31 cellular contexts compared by ENCODE assay signal in genomic region chr5:67511911-67512310, GRCh38.
"Had no signal": no experiment of that assay in that cellular context is flagged by ENCODE, and none has a peak within 500 bp of the region (broad histone marks: within the 10 kb centered on the region; RNA-seq: fewer than 3 reads in every experiment).

No MANE protein-coding gene starts in this region.

- H3K4me1 Mint-ChIP-seq: endodermal cell, naive B cell had no signal

- H3K27ac ChIP-seq: adrenal gland, cardiac muscle cell, foreskin keratinocyte, heart left ventricle, parathyroid adenoma, psoas muscle, suprapubic skin, tibial nerve, VCaP had no signal

- DNase-seq: activated CD4-positive, alpha-beta T cell treated with anti-CD3 and anti-CD28 coated beads for 4 hours; activated CD4-positive, alpha-beta T cell treated with anti-CD3 and anti-CD28 coated beads, Interleukin-2, amount 50 U/mL, for 48 hours; activated CD8-positive, alpha-beta memory T cell treated with anti-CD3 and anti-CD28 coated beads for 24 hours; activated effector memory CD4-positive, alpha-beta T cell treated with anti-CD3 and anti-CD28 coated beads, Interleukin-2, amount 50 U/mL, for 16 hours; activated naive CD4-positive, alpha-beta T cell treated with anti-CD3 and anti-CD28 coated beads for 36 hours; activated naive CD8-positive, alpha-beta T cell treated with anti-CD3 and anti-CD28 coated beads for 36 hours; adrenal gland; aorta; endodermal cell; foreskin keratinocyte; heart left ventricle; hypothalamus; immature natural killer cell; kidney; naive B cell; psoas muscle; stimulated activated CD4-positive, alpha-beta T cell treated with anti-CD3 and anti-CD28 coated beads, Interleukin-1b, Interleukin-23, amount 100 ng/mL, for 48 hours; stimulated activated CD4-positive, alpha-beta T cell treated with anti-CD3 and anti-CD28 coated beads, Interleukin-4, amount 100 ng/mL, for 4 hours; stimulated activated CD8-positive, alpha-beta memory T cell treated with anti-CD3 and anti-CD28 coated beads, Interleukin-4, amount 100 ng/mL, for 48 hours; T-helper 9 cell had no signal

- H3K4me2 ChIP-seq: smooth muscle cell had no signal

- H3K4me3 Mint-ChIP-seq: activated naive CD4-positive, alpha-beta T cell treated with anti-CD3 and anti-CD28 coated beads for 36 hours; activated naive CD8-positive, alpha-beta T cell treated with anti-CD3 and anti-CD28 coated beads for 36 hours; brain; dendritic cell treated with granulocyte-macrophage colony-stimulating factor and Interleukin-4, amounts not matched to agents 40 ng/mL and 50 ng/mL, for 4 days; endodermal cell; immature natural killer cell; mesothelial cell of epicardium; naive B cell; stimulated activated memory B cell treated with anti-CD40 and anti-IgM and Interleukin-4, amounts not matched to agents 10 μg/mL and 1 μg/mL and 100 μg/mL, for 72 hours had no signal

- H3K9ac ChIP-seq: parathyroid adenoma had no signal

- H3K9me3 ChIP-seq: adrenal gland, heart left ventricle, psoas muscle, suprapubic skin, tibial nerve had no signal

- H3K27me3 ChIP-seq: cardiac muscle cell, foreskin keratinocyte, heart left ventricle, suprapubic skin, tibial nerve had no signal

- H3K36me3 ChIP-seq: adrenal gland, cardiac muscle cell, heart left ventricle, suprapubic skin, tibial nerve had no signal

- H2AFZ ChIP-seq: parathyroid adenoma had no signal

- H3K36me3 Mint-ChIP-seq: brain; mesothelial cell of epicardium; naive B cell; stimulated activated memory B cell treated with anti-CD40 and anti-IgM and Interleukin-4, amounts not matched to agents 10 μg/mL and 1 μg/mL and 100 μg/mL, for 72 hours had no signal

- H3K9me3 Mint-ChIP-seq: dendritic cell treated with granulocyte-macrophage colony-stimulating factor and Interleukin-4, amounts not matched to agents 40 ng/mL and 50 ng/mL, for 4 days; endodermal cell; immature natural killer cell; stimulated activated memory B cell treated with anti-CD40 and anti-IgM and Interleukin-4, amounts not matched to agents 10 μg/mL and 1 μg/mL and 100 μg/mL, for 72 hours had no signal

- H3K4me3 ChIP-seq: adrenal gland, cardiac muscle cell, heart left ventricle, psoas muscle, smooth muscle cell, suprapubic skin, tibial nerve had no signal

- ATAC-seq: esophagus mucosa; foreskin keratinocyte; heart left ventricle; psoas muscle; stimulated activated memory B cell treated with anti-CD40 and anti-IgM and Interleukin-4, amounts not matched to agents 10 μg/mL and 1 μg/mL and 100 μg/mL, for 72 hours had no signal

- H3K79me2 ChIP-seq: parathyroid adenoma had no signal

- H3K27me3 Mint-ChIP-seq: activated naive CD8-positive, alpha-beta T cell treated with anti-CD3 and anti-CD28 coated beads for 36 hours; brain; dendritic cell treated with granulocyte-macrophage colony-stimulating factor and Interleukin-4, amounts not matched to agents 40 ng/mL and 50 ng/mL, for 4 days; naive B cell had no signal

- H3K4me1 ChIP-seq: adrenal gland, foreskin keratinocyte, heart left ventricle, psoas muscle, suprapubic skin had no signal

- H3K27ac Mint-ChIP-seq: activated naive CD4-positive, alpha-beta T cell treated with anti-CD3 and anti-CD28 coated beads for 36 hours; activated naive CD8-positive, alpha-beta T cell treated with anti-CD3 and anti-CD28 coated beads for 36 hours; brain; dendritic cell treated with granulocyte-macrophage colony-stimulating factor and Interleukin-4, amounts not matched to agents 40 ng/mL and 50 ng/mL, for 4 days; endodermal cell; mesothelial cell of epicardium; naive B cell; stimulated activated memory B cell treated with anti-CD40 and anti-IgM and Interleukin-4, amounts not matched to agents 10 μg/mL and 1 μg/mL and 100 μg/mL, for 72 hours had no signal
